17 cellular contexts compared by ENCODE assay signal in the genomic region with DNA sequence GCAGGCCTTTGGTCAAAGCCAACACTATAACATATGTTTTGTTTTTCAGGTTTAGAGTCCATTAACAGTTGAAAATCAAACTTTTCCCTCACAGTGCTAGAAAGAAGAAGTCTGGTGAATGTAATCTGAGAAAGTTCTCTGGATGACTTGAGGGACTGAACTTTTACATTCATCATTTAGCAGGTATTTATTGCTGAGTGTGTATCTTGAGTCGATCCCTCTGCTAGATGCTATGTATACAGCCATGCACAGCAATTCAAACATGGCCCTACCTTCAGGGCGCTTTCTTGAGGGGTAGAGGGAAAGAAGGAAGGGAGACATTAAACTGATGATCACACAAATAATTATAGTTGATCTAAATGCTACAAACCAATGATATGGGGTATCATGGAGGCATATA.
A peak's percentile ranks its signal among the peaks of the same experiment; 100 is the strongest.
DNase-seq lines count a peak whose midpoint lies in the region; ATAC-seq and TF ChIP-seq lines count a peak whose summit lies in the region.
"Had no signal": no experiment of that assay in that cellular context is flagged by ENCODE, and none has a peak within 500 bp of the region (broad histone marks: within the 10 kb centered on the region; RNA-seq: fewer than 3 reads in every experiment).

No MANE protein-coding gene starts in this region.

- H3K9me3 ChIP-seq in PC-9 (ENCODE audit: insufficient read depth, low read depth) = 0 out of 2 replicates have a peak, but pooled peaks cover 10% of the 10 kb centered on the region
- H3K9me3 ChIP-seq in A673 (ENCODE audit: low read depth, low read length, poor library complexity, severe bottlenecking) = no peaks in the 10 kb centered on the region
- H3K9me3 ChIP-seq: BE2C, Caco-2 had no signal

- peaks cover 19% of the 10 kb centered on the region for H3K4me1 Mint-ChIP-seq in activated CD4-positive, alpha-beta T cell treated with anti-CD3 and anti-CD28 coated beads, Interleukin-2, amount 10 ng/mL, durations not matched to agents 7 days and 5 days
- H3K4me1 Mint-ChIP-seq in activated CD4-positive, alpha-beta T cell treated with anti-CD3 and anti-CD28 coated beads for 36 hours = peaks cover 5% of the 10 kb centered on the region

- no peaks in the 10 kb centered on the region for H3K27me3 Mint-ChIP-seq in activated CD4-positive, alpha-beta T cell treated with anti-CD3 and anti-CD28 coated beads, Interleukin-2, amount 10 ng/mL, durations not matched to agents 7 days and 5 days
- no peaks in the 10 kb centered on the region for H3K27me3 Mint-ChIP-seq in activated CD4-positive, alpha-beta T cell treated with anti-CD3 and anti-CD28 coated beads for 36 hours
- H3K27me3 Mint-ChIP-seq: CD4-positive, alpha-beta T cell had no signal

- H3K9me3 Mint-ChIP-seq in activated CD4-positive, alpha-beta T cell treated with anti-CD3 and anti-CD28 coated beads, Interleukin-2, amount 10 ng/mL, durations not matched to agents 7 days and 5 days = peaks cover 9% of the 10 kb centered on the region
- H3K9me3 Mint-ChIP-seq in activated CD4-positive, alpha-beta T cell treated with anti-CD3 and anti-CD28 coated beads for 36 hours (ENCODE audit: low read depth) = no peaks in the 10 kb centered on the region
- H3K9me3 Mint-ChIP-seq: CD4-positive, alpha-beta T cell; GM23338 had no signal

- ATAC-seq in activated CD4-positive, alpha-beta T cell treated with anti-CD3 and anti-CD28 coated beads for 36 hours = no peak
- no peak for ATAC-seq in GM21723 (IDR thresholded peaks at IDR 0.05; ENCODE audit: unreplicated experiment)
- ATAC-seq: GM23338 had no signal

- peak overlapping the region; percentile 77 for H3K27ac Mint-ChIP-seq in activated CD4-positive, alpha-beta T cell treated with anti-CD3 and anti-CD28 coated beads, Interleukin-2, amount 10 ng/mL, durations not matched to agents 7 days and 5 days
- no peak overlapping the region for H3K27ac Mint-ChIP-seq in activated CD4-positive, alpha-beta T cell treated with anti-CD3 and anti-CD28 coated beads for 36 hours
- H3K27ac Mint-ChIP-seq: CD4-positive, alpha-beta T cell; GM23338 had no signal

- intact Hi-C loops in activated CD4-positive, alpha-beta T cell treated with anti-CD3 and anti-CD28 coated beads for 36 hours (cut with DNase I, micrococcal nuclease) = no loop called here
- intact Hi-C loops in PC-9 (cut with micrococcal nuclease; ENCODE audit: unreplicated experiment) (no loop called here), A673 (cut with micrococcal nuclease; ENCODE audit: unreplicated experiment) (no loop called here)

- peaks cover 10% of the 10 kb centered on the region for H3F3A ChIP-seq in PC-9 (ENCODE audit: insufficient read depth, low read depth)

- H3K27ac ChIP-seq in PC-9 (0 out of 2 replicates have a peak overlapping the region, but pooled peaks have one; percentile 2), caudate nucleus (ENCODE audit: low read depth, low read length) (peak overlapping the region; percentile 52), temporal lobe (ENCODE audit: low read depth, low read length) (peak overlapping the region; percentile 96), brain microvascular endothelial cell (no peak overlapping the region), A673 (ENCODE audit: low read depth, low read length, poor library complexity, severe bottlenecking) (no peak overlapping the region)
- H3K27ac ChIP-seq: 22Rv1, HL-60 had no signal

- BruUV-seq in PC-9 (replicated peaks; lab: Mats Ljungman, UMichigan) (no TSS peak), A673 (replicated peaks; lab: Mats Ljungman, UMichigan) (no TSS peak)

- no peaks in the 10 kb centered on the region for H3K79me2 ChIP-seq in PC-9 (ENCODE audit: low read depth)

- H3K4me2 ChIP-seq in PC-9 = no peak overlapping the region
- H3K4me2 ChIP-seq: GM23338 had no signal

- no peak for DNase-seq in activated CD4-positive, alpha-beta T cell treated with anti-CD3 and anti-CD28 coated beads, Interleukin-2, amount 10 ng/mL, durations not matched to agents 7 days and 5 days
- DNase-seq in activated CD4-positive, alpha-beta T cell treated with anti-CD3 and anti-CD28 coated beads for 36 hours = no peak
- no peak for DNase-seq in PC-9
- DNase-seq in caudate nucleus (lab: John Stamatoyannopoulos, UW) = no peak
- no peak for DNase-seq in brain microvascular endothelial cell
- DNase-seq in A673 (ENCODE audit: low spot score) = no peak
- DNase-seq: BE2C; C1 segment of cervical spinal cord; Caco-2; CD4-positive, alpha-beta T cell; HCEC 1CT; KBM-7 had no signal

- no peaks in the 10 kb centered on the region for H3K9me2 ChIP-seq in PC-9 (ENCODE audit: insufficient read depth)

- peaks cover 23% of the 10 kb centered on the region for H3K4me1 ChIP-seq in PC-9 (replicated peaks; ENCODE audit: insufficient read depth)
- H3K4me1 ChIP-seq in A673 (ENCODE audit: insufficient read depth, low read length, poor library complexity, severe bottlenecking) = no peaks in the 10 kb centered on the region

- H3K4me3 Mint-ChIP-seq in activated CD4-positive, alpha-beta T cell treated with anti-CD3 and anti-CD28 coated beads, Interleukin-2, amount 10 ng/mL, durations not matched to agents 7 days and 5 days = no peak overlapping the region
- H3K4me3 Mint-ChIP-seq in activated CD4-positive, alpha-beta T cell treated with anti-CD3 and anti-CD28 coated beads for 36 hours = no peak overlapping the region
- H3K4me3 Mint-ChIP-seq: CD4-positive, alpha-beta T cell; GM23338 had no signal

- no peak for TF ChIP-seq CTCF in PC-9 (conservative IDR thresholded peaks at IDR 0.05)
- no peak for TF ChIP-seq CTCF in brain microvascular endothelial cell (IDR thresholded peaks at IDR 0.05; ENCODE audit: low read depth, low read length, missing control alignments)
- no peak for TF ChIP-seq CTCF in A673 (conservative IDR thresholded peaks at IDR 0.05; ENCODE audit: low read depth, low read length)

- H3K36me3 ChIP-seq in PC-9 (ENCODE audit: low read depth) (no peaks in the 10 kb centered on the region), brain microvascular endothelial cell (replicated peaks) (no peaks in the 10 kb centered on the region), A673 (ENCODE audit: insufficient read depth, low read length, poor library complexity, severe bottlenecking) (no peaks in the 10 kb centered on the region)
- H3K36me3 ChIP-seq: BE2C had no signal

- CTCF ChIA-PET in activated CD4-positive, alpha-beta T cell treated with anti-CD3 and anti-CD28 coated beads, Interleukin-2, amount 10 ng/mL, durations not matched to agents 7 days and 5 days (lab: Charles Lee) = no interaction called here
- CTCF ChIA-PET in activated CD4-positive, alpha-beta T cell treated with anti-CD3 and anti-CD28 coated beads for 36 hours (lab: Charles Lee) = no interaction called here
- CTCF ChIA-PET in PC-9 (lab: Charles Lee) (no interaction called here), A673 (lab: Charles Lee) (no interaction called here)

- in situ Hi-C loops in brain microvascular endothelial cell (cut with HindIII; ENCODE audit: low pct_ligation_motif_present, low sequenced_read_pairs) = no loop called here

- no peaks in the 10 kb centered on the region for H3K27me3 ChIP-seq in PC-9 (ENCODE audit: insufficient read depth, low read depth)
- no peaks in the 10 kb centered on the region for H3K27me3 ChIP-seq in brain microvascular endothelial cell (replicated peaks)
- no peaks in the 10 kb centered on the region for H3K27me3 ChIP-seq in A673 (replicated peaks; ENCODE audit: insufficient read depth, low read depth, low read length, poor library complexity)
- H3K27me3 ChIP-seq: BE2C had no signal

- H4K20me1 ChIP-seq in PC-9 (ENCODE audit: insufficient read depth) = no peaks in the 10 kb centered on the region

- POLR2A ChIA-PET in activated CD4-positive, alpha-beta T cell treated with anti-CD3 and anti-CD28 coated beads, Interleukin-2, amount 10 ng/mL, durations not matched to agents 7 days and 5 days (lab: Charles Lee) = no interaction called here
- POLR2A ChIA-PET in activated CD4-positive, alpha-beta T cell treated with anti-CD3 and anti-CD28 coated beads for 36 hours (lab: Charles Lee) = no interaction called here
- POLR2A ChIA-PET in PC-9 (lab: Charles Lee; ENCODE audit: unreplicated experiment) = no interaction called here
- POLR2A ChIA-PET in A673 (lab: Charles Lee; ENCODE audit: low non-redundant PET) = no interaction called here

- H3K4me3 ChIP-seq in PC-9 (no peak overlapping the region), brain microvascular endothelial cell (ENCODE audit: low read depth, low read length) (no peak overlapping the region), A673 (ENCODE audit: low read depth, low read length, poor library complexity, severe bottlenecking) (no peak overlapping the region)
- H3K4me3 ChIP-seq: GM23338 had no signal

- H3K36me3 Mint-ChIP-seq in activated CD4-positive, alpha-beta T cell treated with anti-CD3 and anti-CD28 coated beads, Interleukin-2, amount 10 ng/mL, durations not matched to agents 7 days and 5 days (ENCODE audit: low read depth) = peaks cover 3% of the 10 kb centered on the region
- no peaks in the 10 kb centered on the region for H3K36me3 Mint-ChIP-seq in activated CD4-positive, alpha-beta T cell treated with anti-CD3 and anti-CD28 coated beads for 36 hours (ENCODE audit: low read depth)

- H2AFZ ChIP-seq in PC-9 = no peak overlapping the region

Comparison
In these comparisons a context has a peak if more than half of its experiments do, and no peak if none do; other contexts are left out.
1. H3K27ac ChIP-seq: peak in PC-9 (single experiment), caudate nucleus (single experiment) and temporal lobe (single experiment); none in brain microvascular endothelial cell (single experiment) and A673 (single experiment).